12 cellular contexts compared by ENCODE assay signal in the genomic region with DNA sequence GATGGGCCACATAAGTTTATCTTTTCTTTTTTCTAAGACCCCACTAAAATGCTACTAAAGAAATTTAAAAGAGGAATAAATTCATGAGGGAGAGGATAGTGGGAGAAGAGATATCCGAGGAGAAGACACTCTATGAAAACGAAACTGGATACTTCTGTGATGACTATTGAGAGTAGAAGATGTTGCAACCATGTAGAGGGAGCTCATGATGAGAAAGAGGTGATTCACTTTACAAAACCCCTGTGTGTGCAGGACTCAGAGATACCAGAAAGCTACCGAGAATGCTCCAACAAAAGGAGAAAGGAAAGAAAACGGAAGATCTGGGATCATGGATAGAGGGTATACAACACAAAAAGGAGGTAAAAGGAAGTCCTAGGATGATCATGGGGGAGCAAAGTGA. TPM values are rescaled to one million over a fixed set of nuclear protein-coding genes. Genes with fewer than 3 reads are reported as not detected.
DNase-seq lines count a peak whose midpoint lies in the region; ATAC-seq, FAIRE-seq and TF ChIP-seq lines count a peak whose summit lies in the region.
"Had no signal": no experiment of that assay in that cellular context is flagged by ENCODE, and none has a peak within 500 bp of the region (broad histone marks: within the 10 kb centered on the region; RNA-seq: fewer than 3 reads in every experiment).

No MANE protein-coding gene starts in this region.

- no peaks in the 10 kb centered on the region for H3K36me3 Mint-ChIP-seq in activated CD8-positive, alpha-beta memory T cell treated with anti-CD3 and anti-CD28 coated beads, Interleukin-2, amount 10 ng/mL, durations not matched to agents 7 days and 5 days

- peaks cover 2% of the 10 kb centered on the region for H3K4me1 Mint-ChIP-seq in activated CD8-positive, alpha-beta memory T cell treated with anti-CD3 and anti-CD28 coated beads, Interleukin-2, amount 10 ng/mL, durations not matched to agents 7 days and 5 days

- H3K4me1 ChIP-seq in vagina, result no peaks in the 10 kb centered on the region
- H3K4me1 ChIP-seq: BLaER1 treated with 17β-estradiol and CSF1 and Interleukin-3, amounts not matched to agents 10 nM and 100 nM had no signal

- H3K27ac ChIP-seq in vagina, result peak overlapping the region; percentile 31
- H3K27ac ChIP-seq: BLaER1 treated with 17β-estradiol and CSF1 and Interleukin-3, amounts not matched to agents 10 nM and 100 nM had no signal

- H3K27me3 Mint-ChIP-seq in activated CD8-positive, alpha-beta memory T cell treated with anti-CD3 and anti-CD28 coated beads, Interleukin-2, amount 10 ng/mL, durations not matched to agents 7 days and 5 days, result no peaks in the 10 kb centered on the region

- FAIRE-seq in RCC 7860 (lab: Jason Lieb, UNC), result peak; percentile 97

- intact Hi-C loops in vagina (cut with DNase I), result no loop called here

- H3K9me3 ChIP-seq in vagina, result no peaks in the 10 kb centered on the region
- H3K9me3 ChIP-seq: BLaER1 treated with 17β-estradiol and CSF1 and Interleukin-3, amounts not matched to agents 10 nM and 100 nM had no signal

- TF ChIP-seq CTCF in vagina (IDR thresholded peaks at IDR 0.05), result no peak

- ATAC-seq in activated CD8-positive, alpha-beta memory T cell treated with anti-CD3 and anti-CD28 coated beads, Interleukin-2, amount 10 ng/mL, durations not matched to agents 7 days and 5 days, result no peak
- no peak for ATAC-seq in HG03280 (IDR thresholded peaks at IDR 0.05; ENCODE audit: unreplicated experiment)

- DNase-seq in activated CD8-positive, alpha-beta memory T cell treated with anti-CD3 and anti-CD28 coated beads, Interleukin-2, amount 10 ng/mL, durations not matched to agents 7 days and 5 days, result no peak
- no peak for DNase-seq in activated CD8-positive, alpha-beta memory T cell treated with anti-CD3 and anti-CD28 coated beads, Interleukin-2, amount 50 U/mL, for 48 hours
- DNase-seq in RCC 7860 (ENCODE audit: low spot score), result peak; percentile 95
- peak; percentile 91 for DNase-seq in fibroblast of peridontal ligament (ENCODE audit: extremely low read depth)
- DNase-seq in vagina (ENCODE audit: extremely low spot score in 2 of 2), result no peak
- no peak for DNase-seq in NCI-H2107 treated with DMSO at 0.1 percent for 48 hours (lab: John Stamatoyannopoulos, UW; ENCODE audit: unreplicated experiment)
- DNase-seq in stimulated activated CD4-positive, alpha-beta T cell treated with anti-CD3 and anti-CD28 coated beads, Interleukin-2, amount 100 ng/mL, for 48 hours, result no peak
- DNase-seq: activated effector memory CD4-positive, alpha-beta T cell treated with anti-CD3 and anti-CD28 coated beads, Interleukin-2, amount 50 U/mL, for 16 hours; Right ventricle myocardium superior had no signal

- no peak overlapping the region for H3K4me3 ChIP-seq in vagina
- H3K4me3 ChIP-seq: BLaER1 treated with 17β-estradiol and CSF1 and Interleukin-3, amounts not matched to agents 10 nM and 100 nM had no signal

- no peak overlapping the region for H3K4me3 Mint-ChIP-seq in activated CD8-positive, alpha-beta memory T cell treated with anti-CD3 and anti-CD28 coated beads, Interleukin-2, amount 10 ng/mL, durations not matched to agents 7 days and 5 days

- H3K9me3 Mint-ChIP-seq in activated CD8-positive, alpha-beta memory T cell treated with anti-CD3 and anti-CD28 coated beads, Interleukin-2, amount 10 ng/mL, durations not matched to agents 7 days and 5 days (ENCODE audit: low read depth), result no peaks in the 10 kb centered on the region

- H3K36me3 ChIP-seq in vagina, result no peaks in the 10 kb centered on the region
- H3K36me3 ChIP-seq: BLaER1 treated with 17β-estradiol and CSF1 and Interleukin-3, amounts not matched to agents 10 nM and 100 nM had no signal

- H3K27me3 ChIP-seq in vagina, result no peaks in the 10 kb centered on the region
- H3K27me3 ChIP-seq: BLaER1 treated with 17β-estradiol and CSF1 and Interleukin-3, amounts not matched to agents 10 nM and 100 nM had no signal

- CTCF ChIA-PET in activated CD8-positive, alpha-beta memory T cell treated with anti-CD3 and anti-CD28 coated beads, Interleukin-2, amount 10 ng/mL, durations not matched to agents 7 days and 5 days (lab: Charles Lee), result no interaction called here

- peak overlapping the region; percentile 17 for H3K27ac Mint-ChIP-seq in activated CD8-positive, alpha-beta memory T cell treated with anti-CD3 and anti-CD28 coated beads, Interleukin-2, amount 10 ng/mL, durations not matched to agents 7 days and 5 days

- no peak for TF ChIP-seq POLR2A in vagina (IDR thresholded peaks at IDR 0.05)

RNA-seq across cellular contexts. Expression of gene SLC38A11, which starts 34.9 kb away (rescaled TPM):
- not detected for total RNA-seq in activated CD8-positive, alpha-beta memory T cell treated with anti-CD3 and anti-CD28 coated beads, Interleukin-2, amount 10 ng/mL, durations not matched to agents 7 days and 5 days
- total RNA-seq in vagina, result 2.2 TPM
- total RNA-seq: pulmonary artery endothelial cell had no signal

Comparison
In these comparisons a context has a peak if more than half of its experiments do, and no peak if none do; other contexts are left out.
1. DNase-seq: peak in RCC 7860 (single experiment) and fibroblast of peridontal ligament (single experiment); none in activated CD8-positive, alpha-beta memory T cell treated with anti-CD3 and anti-CD28 coated beads, Interleukin-2, amount 10 ng/mL, durations not matched to agents 7 days and 5 days (single experiment), activated CD8-positive, alpha-beta memory T cell treated with anti-CD3 and anti-CD28 coated beads, Interleukin-2, amount 50 U/mL, for 48 hours (single experiment), vagina (0 of 2), NCI-H2107 treated with DMSO at 0.1 percent for 48 hours (single experiment) and stimulated activated CD4-positive, alpha-beta T cell treated with anti-CD3 and anti-CD28 coated beads, Interleukin-2, amount 100 ng/mL, for 48 hours (0 of 2).